ENCODE assay signal across 20 cellular contexts in the genomic region with DNA sequence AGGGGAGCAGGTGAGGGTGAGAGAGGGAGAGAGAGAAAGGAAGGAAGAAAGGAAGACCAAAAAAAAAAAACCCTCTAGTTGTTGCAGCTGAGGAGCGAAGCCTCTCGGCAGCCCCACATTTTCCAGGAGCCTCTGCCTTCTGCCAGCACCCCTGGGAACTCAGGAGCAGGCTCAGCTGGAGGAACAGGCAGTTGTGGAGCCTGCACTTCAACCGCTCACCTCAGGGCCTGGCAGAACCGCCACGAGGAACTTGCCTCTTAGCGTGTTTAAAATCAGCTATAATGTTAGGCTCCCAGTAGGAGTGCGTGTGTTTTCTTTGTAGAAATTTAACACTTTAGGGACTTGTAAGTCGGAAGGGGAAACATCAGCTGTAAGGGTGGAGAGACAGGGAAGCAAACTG.
DNase-seq lines count a peak whose midpoint lies in the region; ATAC-seq and TF ChIP-seq lines count a peak whose summit lies in the region.
"Had no signal": no experiment of that assay in that cellular context is flagged by ENCODE, and none has a peak within 500 bp of the region (broad histone marks: within the 10 kb centered on the region; RNA-seq: fewer than 3 reads in every experiment).

No MANE protein-coding gene starts in this region.

- H3K4me3 Mint-ChIP-seq in activated T-cell treated with anti-CD3 and anti-CD28 coated beads, Interleukin-2, amount 50 U/mL, for 72 hours: no peak overlapping the region
- no peak overlapping the region for H3K4me3 Mint-ChIP-seq in mesothelial cell of epicardium
- H3K4me3 Mint-ChIP-seq in stimulated activated memory B cell treated with anti-CD40 and anti-IgM and Interleukin-4, amounts not matched to agents 10 μg/mL and 1 μg/mL and 100 μg/mL, for 72 hours: no peak overlapping the region
- H3K4me3 Mint-ChIP-seq: CD14-positive monocyte had no signal

- ATAC-seq in activated T-cell treated with anti-CD3 and anti-CD28 coated beads, Interleukin-2, amount 50 U/mL, for 72 hours (replicated peaks in 1 of 2): no peak
- no peak for ATAC-seq in stimulated activated memory B cell treated with anti-CD40 and anti-IgM and Interleukin-4, amounts not matched to agents 10 μg/mL and 1 μg/mL and 100 μg/mL, for 72 hours
- no peak for ATAC-seq in GM19035 (IDR thresholded peaks at IDR 0.05; ENCODE audit: unreplicated experiment)
- ATAC-seq: A549, GM12878 had no signal

- H3K36me3 Mint-ChIP-seq in activated T-cell treated with anti-CD3 and anti-CD28 coated beads, Interleukin-2, amount 50 U/mL, for 72 hours (ENCODE audit: insufficient read depth in 2 of 2): peaks cover 8 to 17% of the 10 kb centered on the region in 2 donors
- H3K36me3 Mint-ChIP-seq in mesothelial cell of epicardium: peaks cover 9% of the 10 kb centered on the region
- peaks cover 90% of the 10 kb centered on the region for H3K36me3 Mint-ChIP-seq in stimulated activated memory B cell treated with anti-CD40 and anti-IgM and Interleukin-4, amounts not matched to agents 10 μg/mL and 1 μg/mL and 100 μg/mL, for 72 hours
- H3K36me3 Mint-ChIP-seq: CD14-positive monocyte had no signal

- H3K27me3 Mint-ChIP-seq in activated T-cell treated with anti-CD3 and anti-CD28 coated beads, Interleukin-2, amount 50 U/mL, for 72 hours (ENCODE audit: low read depth): no peaks in the 10 kb centered on the region
- no peaks in the 10 kb centered on the region for H3K27me3 Mint-ChIP-seq in mesothelial cell of epicardium (ENCODE audit: low read depth)
- H3K27me3 Mint-ChIP-seq in stimulated activated memory B cell treated with anti-CD40 and anti-IgM and Interleukin-4, amounts not matched to agents 10 μg/mL and 1 μg/mL and 100 μg/mL, for 72 hours: no peaks in the 10 kb centered on the region

- no peak for TF ChIP-seq CTCF in mesothelial cell of epicardium (IDR thresholded peaks at IDR 0.05; ENCODE audit: unreplicated experiment)
- TF ChIP-seq CTCF in ascending aorta (IDR thresholded peaks at IDR 0.05): no peak

- no peak overlapping the region for H3K4me3 ChIP-seq in SJSA1
- no peak overlapping the region for H3K4me3 ChIP-seq in ascending aorta
- H3K4me3 ChIP-seq: A549, GM12878, PC-9 had no signal

- DNase-seq in activated T-cell treated with anti-CD3 and anti-CD28 coated beads, Interleukin-2, amount 50 U/mL, for 72 hours: no peak
- DNase-seq in activated T-cell treated with anti-CD3 and anti-CD28 coated beads, Interleukin-2, amount 50 U/mL, for 48 hours: no peak
- DNase-seq in SJSA1 (ENCODE audit: low read depth in 1 of 2, low spot score in 2 of 2) (no peak), mesothelial cell of epicardium (ENCODE audit: low spot score in 2 of 2, unreplicated experiment in 2 of 2) (no peak), ascending aorta (ENCODE audit: low spot score in 2 of 2) (no peak), OCI-M1 (lab: John Stamatoyannopoulos, UW) (no peak)
- DNase-seq: COR-L47, DMS79, KBM-7, NCI-H1092 treated with DMSO at 0.1 percent for 48 hours, NCI-H187, NCI-H524 treated with DMSO at 0.1 percent for 48 hours, PC-9, SK-N-SH had no signal

- H3K9me3 ChIP-seq in SJSA1 (replicated peaks) (no peaks in the 10 kb centered on the region), ascending aorta (no peaks in the 10 kb centered on the region)
- H3K9me3 ChIP-seq: A549, SK-N-SH had no signal

- H3K36me3 ChIP-seq in SJSA1 (peaks cover 13% of the 10 kb centered on the region), ascending aorta (no peaks in the 10 kb centered on the region)

- no peaks in the 10 kb centered on the region for H3K9me3 Mint-ChIP-seq in activated T-cell treated with anti-CD3 and anti-CD28 coated beads, Interleukin-2, amount 50 U/mL, for 72 hours
- peaks cover 7% of the 10 kb centered on the region for H3K9me3 Mint-ChIP-seq in mesothelial cell of epicardium
- H3K9me3 Mint-ChIP-seq in stimulated activated memory B cell treated with anti-CD40 and anti-IgM and Interleukin-4, amounts not matched to agents 10 μg/mL and 1 μg/mL and 100 μg/mL, for 72 hours: no peaks in the 10 kb centered on the region

- H3K4me1 ChIP-seq in SJSA1 (replicated peaks) (peaks cover 42% of the 10 kb centered on the region), ascending aorta (no peaks in the 10 kb centered on the region)

- intact Hi-C loops in ascending aorta (cut with DNase I): no loop called here

- H3K27ac Mint-ChIP-seq in activated T-cell treated with anti-CD3 and anti-CD28 coated beads, Interleukin-2, amount 50 U/mL, for 72 hours: peak overlapping the region; percentile 20
- H3K27ac Mint-ChIP-seq in mesothelial cell of epicardium: peak overlapping the region; percentile 50
- peak overlapping the region; percentile 14 for H3K27ac Mint-ChIP-seq in stimulated activated memory B cell treated with anti-CD40 and anti-IgM and Interleukin-4, amounts not matched to agents 10 μg/mL and 1 μg/mL and 100 μg/mL, for 72 hours
- H3K27ac Mint-ChIP-seq: CD14-positive monocyte had no signal

- H3K4me1 Mint-ChIP-seq in activated T-cell treated with anti-CD3 and anti-CD28 coated beads, Interleukin-2, amount 50 U/mL, for 72 hours (ENCODE audit: low read depth): no peaks in the 10 kb centered on the region
- H3K4me1 Mint-ChIP-seq in mesothelial cell of epicardium: peaks cover 28% of the 10 kb centered on the region
- peaks cover 25% of the 10 kb centered on the region for H3K4me1 Mint-ChIP-seq in stimulated activated memory B cell treated with anti-CD40 and anti-IgM and Interleukin-4, amounts not matched to agents 10 μg/mL and 1 μg/mL and 100 μg/mL, for 72 hours
- H3K4me1 Mint-ChIP-seq: CD14-positive monocyte had no signal

- H3K27ac ChIP-seq in SJSA1 (peak overlapping the region; percentile 97), ascending aorta (no peak overlapping the region)
- H3K27ac ChIP-seq: HL-60, PC-9 had no signal

- no peaks in the 10 kb centered on the region for H3K27me3 ChIP-seq in SJSA1 (replicated peaks)
- no peaks in the 10 kb centered on the region for H3K27me3 ChIP-seq in ascending aorta
